ENCODE assay signal across 1 cellular context in the genomic region with DNA sequence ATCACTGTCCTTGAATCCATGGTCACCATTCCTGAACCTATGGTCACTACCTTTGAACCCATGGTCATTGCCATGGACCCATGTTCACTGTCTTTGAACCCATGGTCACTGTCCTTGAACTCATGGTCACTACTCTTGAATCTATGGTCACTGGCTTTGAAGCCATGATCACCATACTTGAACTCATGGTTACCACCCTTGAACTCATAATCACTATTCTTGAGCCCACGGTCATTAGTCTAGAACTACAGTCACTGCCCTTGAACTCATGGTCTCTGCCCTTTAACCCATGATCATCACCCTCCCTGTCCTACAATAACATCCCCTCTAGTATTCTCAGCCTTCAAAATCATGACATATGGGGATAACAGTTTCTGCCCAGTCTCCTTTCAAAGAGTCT.
A peak's percentile ranks its signal among the peaks of the same experiment; 100 is the strongest.
TF ChIP-seq lines count a peak whose summit lies in the region.

No MANE protein-coding gene starts in this region.

TF ChIP-seq in liver, 16 proteins besides CTCF, POLR2A, EP300 and RAD21 (continued from another document):
- TF ChIP-seq, protein P1, sequence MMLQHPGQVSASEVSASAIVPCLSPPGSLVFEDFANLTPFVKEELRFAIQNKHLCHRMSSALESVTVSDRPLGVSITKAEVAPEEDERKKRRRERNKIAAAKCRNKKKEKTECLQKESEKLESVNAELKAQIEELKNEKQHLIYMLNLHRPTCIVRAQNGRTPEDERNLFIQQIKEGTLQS (IDR thresholded peaks at IDR 0.05) = no peak
- TF ChIP-seq NR2F2 (IDR thresholded peaks at IDR 0.05) (peak; percentile 49), YY1 (IDR thresholded peaks at IDR 0.05) (no peak), SP1 (IDR thresholded peaks at IDR 0.05) (no peak), GABPA (IDR thresholded peaks at IDR 0.05 in 1 of 2, conservative IDR thresholded peaks at IDR 0.05 in 1 of 2) (no peak), RXRA (IDR thresholded peaks at IDR 0.05) (peak; percentile 64 to 75)
TF ChIP-seq in liver: peak in this region for 2.
